Comparison of ENCODE assay signal across 13 cellular contexts in genomic region chr4:6929735-6930464, GRCh38. TPM values are rescaled to one million over a fixed set of nuclear protein-coding genes. Genes with fewer than 3 reads are reported as not detected.
DNase-seq lines count a peak whose midpoint lies in the region; ATAC-seq and TF ChIP-seq lines count a peak whose summit lies in the region.
"Had no signal": no experiment of that assay in that cellular context is flagged by ENCODE, and none has a peak within 500 bp of the region (broad histone marks: within the 10 kb centered on the region; RNA-seq: fewer than 3 reads in every experiment).

No MANE protein-coding gene starts in this region.

- H2AFZ ChIP-seq in neural progenitor cell (replicated peaks): no peak overlapping the region

- no peak for ATAC-seq in HG03135 (IDR thresholded peaks at IDR 0.05; ENCODE audit: unreplicated experiment)

- peaks cover 70% of the 10 kb centered on the region for H4K20me1 ChIP-seq in neural progenitor cell (ENCODE audit: low read depth)

- H3K9me3 Mint-ChIP-seq in neural progenitor cell: peaks cover 12% of the 10 kb centered on the region
- H3K9me3 Mint-ChIP-seq: immature natural killer cell had no signal

- peaks cover 11% of the 10 kb centered on the region for H3F3A ChIP-seq in neural progenitor cell (ENCODE audit: low read depth)

- no peaks in the 10 kb centered on the region for H3K27me3 ChIP-seq in endocrine pancreas (ENCODE audit: control insufficient read depth, insufficient read depth, low read length)
- no peaks in the 10 kb centered on the region for H3K27me3 ChIP-seq in neural progenitor cell

- H3K9ac ChIP-seq in endocrine pancreas (ENCODE audit: control insufficient read depth, insufficient read depth, low read length): no peak overlapping the region
- no peak overlapping the region for H3K9ac ChIP-seq in neural progenitor cell

- TF ChIP-seq CTCF in neural progenitor cell (IDR thresholded peaks at IDR 0.05): no peak

- H3K9me3 ChIP-seq in endocrine pancreas (ENCODE audit: control insufficient read depth, low read length): no peaks in the 10 kb centered on the region
- H3K9me3 ChIP-seq in neural progenitor cell (ENCODE audit: low read depth): no peaks in the 10 kb centered on the region

- H3K4me1 ChIP-seq in endocrine pancreas (ENCODE audit: control insufficient read depth, insufficient read depth, low read length): peaks cover 5% of the 10 kb centered on the region
- peaks cover 18% of the 10 kb centered on the region for H3K4me1 ChIP-seq in neural progenitor cell

- peak overlapping the region; percentile 97 for H3K27ac Mint-ChIP-seq in neural progenitor cell
- H3K27ac Mint-ChIP-seq: B cell had no signal

- H3K79me2 ChIP-seq in neural progenitor cell (ENCODE audit: low read depth): peaks cover 84% of the 10 kb centered on the region

- no peak overlapping the region for H3K4me3 Mint-ChIP-seq in neural progenitor cell
- H3K4me3 Mint-ChIP-seq: B cell, immature natural killer cell had no signal

- peaks cover 7% of the 10 kb centered on the region for H3K27me3 Mint-ChIP-seq in neural progenitor cell (ENCODE audit: insufficient read depth, low read depth)
- H3K27me3 Mint-ChIP-seq: B cell had no signal

- DNase-seq in CD1c-positive myeloid dendritic cell (ENCODE audit: extremely low spot score): peak; percentile 63
- peak; percentile 36 for DNase-seq in MV-4-11 (lab: John Stamatoyannopoulos, UW)
- peak; percentile 55 for DNase-seq in neural progenitor cell (ENCODE audit: low spot score)
- no peak for DNase-seq in HPDE6-E6E7 (ENCODE audit: extremely low spot score)
- no peak for DNase-seq in NCI-H1092 (lab: John Stamatoyannopoulos, UW)
- DNase-seq in H4 (ENCODE audit: low spot score): no peak
- DNase-seq: GF-D8; immature natural killer cell; NCI-H1930; stimulated activated CD4-positive, alpha-beta T cell treated with anti-CD3 and anti-CD28 coated beads, Interleukin-1b, Interleukin-23, amount 100 ng/mL, for 48 hours had no signal

- peaks cover 29% of the 10 kb centered on the region for H3K36me3 Mint-ChIP-seq in neural progenitor cell

- no peaks in the 10 kb centered on the region for H3K36me3 ChIP-seq in endocrine pancreas (ENCODE audit: control insufficient read depth, insufficient read depth, low read length)
- H3K36me3 ChIP-seq in neural progenitor cell: no peaks in the 10 kb centered on the region

- peaks cover 39% of the 10 kb centered on the region for H3K4me1 Mint-ChIP-seq in neural progenitor cell

- H3K4me3 ChIP-seq in endocrine pancreas (ENCODE audit: control insufficient read depth, insufficient read depth, low read length) (peak overlapping the region; percentile 27), neural progenitor cell (no peak overlapping the region)

- peak overlapping the region; percentile 62 for H3K4me2 ChIP-seq in neural progenitor cell

- H3K27ac ChIP-seq in neural progenitor cell: peak overlapping the region; percentile 74

RNA-seq across cellular contexts. Expression of gene TBC1D14, which starts 20.3 kb away (rescaled TPM):
- total RNA-seq in neural progenitor cell (ENCODE audit: low replicate concordance): 47.9 and 58.8 TPM in 2 replicates
- 38.9 and 43.0 TPM in 2 replicates for total RNA-seq in H4 (2014; rRNA removed; shearing (Covaris generic))

Comparison
In these comparisons a context has a peak if more than half of its experiments do, and no peak if none do; other contexts are left out.
1. DNase-seq: peak in CD1c-positive myeloid dendritic cell (single experiment), MV-4-11 (single experiment) and neural progenitor cell (single experiment); none in HPDE6-E6E7 (single experiment), NCI-H1092 (single experiment) and H4 (single experiment).